Comparison of ENCODE assay signal across 9 cellular contexts in the genomic region with DNA sequence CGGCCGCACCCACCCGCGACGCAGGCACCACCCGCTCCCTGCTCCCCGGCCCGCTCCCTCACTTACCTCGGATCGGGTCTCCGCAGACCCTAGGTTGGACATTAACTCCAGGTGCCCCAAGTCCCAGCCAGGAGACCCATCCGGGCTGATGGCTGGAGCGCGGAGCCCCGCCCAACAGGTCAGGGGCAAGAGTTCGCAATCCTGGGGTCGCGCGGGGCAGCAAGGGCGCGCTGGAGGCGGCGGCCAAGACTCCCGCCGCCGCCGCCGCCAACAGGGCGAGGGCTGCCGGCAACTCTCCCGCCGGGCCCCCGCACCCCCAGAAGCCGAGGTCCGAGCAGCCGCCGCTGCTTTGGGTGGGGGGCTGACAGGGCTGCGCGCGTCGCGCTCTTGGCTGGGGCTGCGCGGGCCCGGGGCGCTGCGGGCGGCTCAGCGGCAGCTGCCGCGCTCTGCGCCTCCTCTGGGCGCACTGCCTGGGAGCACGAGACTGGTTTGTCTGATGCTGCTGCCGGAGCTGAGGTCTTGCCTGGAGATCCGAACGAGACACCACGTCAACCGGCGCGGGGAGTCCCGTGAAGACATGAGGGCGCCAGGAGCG. TPM values are rescaled to one million over a fixed set of nuclear protein-coding genes. Genes with fewer than 3 reads are reported as not detected.
A peak's percentile ranks its signal among the peaks of the same experiment; 100 is the strongest.
DNase-seq lines count a peak whose midpoint lies in the region; ATAC-seq and TF ChIP-seq lines count a peak whose summit lies in the region.
"Had no signal": no experiment of that assay in that cellular context is flagged by ENCODE, and none has a peak within 500 bp of the region (broad histone marks: within the 10 kb centered on the region; RNA-seq: fewer than 3 reads in every experiment).

No MANE protein-coding gene starts in this region.

- H3K27me3 ChIP-seq in IMR-90 (ENCODE audit: control insufficient read depth, insufficient read depth, low read length): peaks cover 16% of the 10 kb centered on the region; the same call in 1 of the 2 replicates
- peaks cover 8% of the 10 kb centered on the region for H3K27me3 ChIP-seq in ascending aorta
- peaks cover 99% of the 10 kb centered on the region for H3K27me3 ChIP-seq in iPS-18a (ENCODE audit: control insufficient read depth, insufficient read depth, low read length)
- H3K27me3 ChIP-seq in spleen (replicated peaks in 1 of 7): peaks cover 3 to 99% (median 82%) of the 10 kb centered on the region in 7 donors

- H3K14ac ChIP-seq in IMR-90 (replicated peaks; ENCODE audit: low read depth, low read length): no peak overlapping the region

- in situ Hi-C loops in IMR-90 (cut with MboI; ENCODE audit: low sequenced_read_pairs): loop anchor here (5.0 kb wide), 1 partner anchor 353 kb away; no protein-coding TSS in a partner anchor

- 0 out of 2 replicates have a peak, but pooled peaks have one; percentile 8 for TF ChIP-seq CTCF in IMR-90 (conservative IDR thresholded peaks at IDR 0.05; ENCODE audit: low read depth, low read length)
- TF ChIP-seq CTCF in ascending aorta (IDR thresholded peaks at IDR 0.05): no peak
- TF ChIP-seq CTCF in spleen (IDR thresholded peaks at IDR 0.05 in 8 of 11, conservative IDR thresholded peaks at IDR 0.05 in 3 of 11): no peak

- DNase-seq in COR-L47 (lab: John Stamatoyannopoulos, UW) (peak; percentile 23), IMR-90 (peak; percentile 73), ascending aorta (ENCODE audit: low spot score in 2 of 2) (no peak), spleen (no peak), immature natural killer cell (no peak), superior temporal gyrus (ENCODE audit: extremely low spot score) (no peak)

- TF ChIP-seq POLR2A in IMR-90 (IDR thresholded peaks at IDR 0.05; ENCODE audit: low read depth, low read length) (no peak), spleen (IDR thresholded peaks at IDR 0.05) (no peak)

- H2BK20ac ChIP-seq in IMR-90 (ENCODE audit: low read depth, low read length): no peak overlapping the region

- H3K9me3 ChIP-seq in IMR-90 (ENCODE audit: control insufficient read depth, insufficient read depth, low read length) (no peaks in the 10 kb centered on the region), ascending aorta (no peaks in the 10 kb centered on the region), iPS-18a (ENCODE audit: control insufficient read depth, low read depth, low read length) (no peaks in the 10 kb centered on the region), spleen (no peaks in the 10 kb centered on the region)

- peak overlapping the region; percentile 15 for H2AK9ac ChIP-seq in IMR-90 (replicated peaks; ENCODE audit: low read depth, low read length, poor library complexity)

- no TSS peak for BruUV-seq in IMR-90 (replicated peaks; lab: Mats Ljungman, UMichigan)

- CTCF ChIA-PET in IMR-90 (lab: Yijun Ruan, JAX): no interaction called here

- peaks cover 6 to 12% of the 10 kb centered on the region in 2 donors for H3K4me1 Mint-ChIP-seq in immature natural killer cell

- H3K18ac ChIP-seq in IMR-90 (ENCODE audit: low read depth, low read length): no peak overlapping the region

- H3K36me3 Mint-ChIP-seq in immature natural killer cell: peaks cover 0 to 4% (median 0%) of the 10 kb centered on the region in 3 donors

- H2AK5ac ChIP-seq in IMR-90 (ENCODE audit: low read depth, low read length): no peak overlapping the region

- WGBS in IMR-90 (ENCODE audit: extremely low coverage in 2 of 2, insufficient read length in 1 of 2), 2 experiments: 3% methylated on average over 41 of the region's 64 CpGs; no CpG with 5 or more reads in 1 of the 2 experiments
- 2 to 10% (median 5%) methylated on average over 12 to 64 of the region's 64 CpGs for WGBS in spleen, 5 donors

- H3K23ac ChIP-seq in IMR-90 (ENCODE audit: low read depth, low read length): no peak overlapping the region

- ATAC-seq in IMR-90 (ENCODE audit: low read depth) (peak; percentile 63), HG03159 (IDR thresholded peaks at IDR 0.05; ENCODE audit: unreplicated experiment) (no peak)

- dilution Hi-C loops in IMR-90 (cut with HindIII; ENCODE audit: low sequenced_read_pairs, unreplicated experiment): no loop called here

- no peak overlapping the region for H3K4me3 Mint-ChIP-seq in immature natural killer cell

- 0 out of 4 replicates have a peak, but pooled peaks cover 0 to 5% of the 10 kb centered on the region in 2 experiments for H3K79me1 ChIP-seq in IMR-90 (ENCODE audit: low read depth in 1 of 2, low read length in 2 of 2)

- H3K9ac ChIP-seq in IMR-90 (ENCODE audit: low read depth, low read length) (no peak overlapping the region; the same call in 1 of the 2 replicates), iPS-18a (ENCODE audit: low read length) (no peak overlapping the region)

- H3K9me1 ChIP-seq in IMR-90 (ENCODE audit: insufficient read depth, low read length): peaks cover 3% of the 10 kb centered on the region; the same call in 1 of the 2 replicates

- H2BK15ac ChIP-seq in IMR-90 (ENCODE audit: low read depth, low read length): no peak overlapping the region

- H3K56ac ChIP-seq in IMR-90 (ENCODE audit: extremely low read depth, insufficient read depth, low read length): no peak overlapping the region

- no peak overlapping the region for H4K5ac ChIP-seq in IMR-90 (ENCODE audit: low read depth, low read length)

- H2BK5ac ChIP-seq in IMR-90 (ENCODE audit: low read depth, low read length, poor library complexity, severe bottlenecking): no peak overlapping the region

- no peak overlapping the region for H4K91ac ChIP-seq in IMR-90 (ENCODE audit: insufficient read depth, low read depth, low read length)

- peak overlapping the region; percentile 86 for H2AFZ ChIP-seq in IMR-90 (replicated peaks; ENCODE audit: low read length, poor library complexity)

- POLR2A ChIA-PET in IMR-90 (lab: Charles Lee; ENCODE audit: unreplicated experiment): no interaction called here

- peak overlapping the region; percentile 53 for H3K4me3 ChIP-seq in IMR-90 (ENCODE audit: insufficient read depth, low read depth, low read length)
- peak overlapping the region; percentile 57 to 66 for H3K4me3 ChIP-seq in ascending aorta
- H3K4me3 ChIP-seq in iPS-18a (ENCODE audit: low read length): peak overlapping the region; percentile 51
- peak overlapping the region; percentile 23 to 61 (median 29) for H3K4me3 ChIP-seq in spleen

- peak; percentile 19; the same call in 1 of the 2 replicates for TF ChIP-seq RAD21 in IMR-90 (IDR thresholded peaks at IDR 0.05; ENCODE audit: low read length)

- H2BK120ac ChIP-seq in IMR-90 (ENCODE audit: low read depth, low read length): no peak overlapping the region

- no peak overlapping the region for H3K27ac Mint-ChIP-seq in immature natural killer cell

- H3K4me2 ChIP-seq in IMR-90 (ENCODE audit: low read depth, low read length): peak overlapping the region; percentile 87

- H3K4me1 ChIP-seq in IMR-90 (ENCODE audit: control insufficient read depth, insufficient read depth, low read length): peaks cover 5% of the 10 kb centered on the region
- peaks cover 0 to 32% of the 10 kb centered on the region in 2 donors for H3K4me1 ChIP-seq in ascending aorta
- peaks cover 32% of the 10 kb centered on the region for H3K4me1 ChIP-seq in iPS-18a (ENCODE audit: control insufficient read depth, low read depth, low read length)
- peaks cover 24 to 65% (median 51%) of the 10 kb centered on the region in 6 donors for H3K4me1 ChIP-seq in spleen

- H3K4ac ChIP-seq in IMR-90 (ENCODE audit: low read depth, low read length): no peak overlapping the region

- H3K27me3 Mint-ChIP-seq in immature natural killer cell (ENCODE audit: low read depth in 3 of 3): peaks cover 8 to 27% (median 11%) of the 10 kb centered on the region in 3 donors

- H3K27ac ChIP-seq in IMR-90 (ENCODE audit: insufficient read depth, low read length): no peak overlapping the region
- H3K27ac ChIP-seq in ascending aorta: no peak overlapping the region
- no peak overlapping the region for H3K27ac ChIP-seq in iPS-18a (ENCODE audit: low read length)
- H3K27ac ChIP-seq in spleen: no peak overlapping the region

- H3K9me3 Mint-ChIP-seq in immature natural killer cell: peaks cover 0 to 8% (median under 1%) of the 10 kb centered on the region in 6 donors

- no peaks in the 10 kb centered on the region for H3K36me3 ChIP-seq in IMR-90 (ENCODE audit: control insufficient read depth, insufficient read depth, low read length)
- no peaks in the 10 kb centered on the region for H3K36me3 ChIP-seq in ascending aorta
- H3K36me3 ChIP-seq in iPS-18a (ENCODE audit: control insufficient read depth, low read depth, low read length): no peaks in the 10 kb centered on the region
- no peaks in the 10 kb centered on the region for H3K36me3 ChIP-seq in spleen

- no peak overlapping the region for H4K8ac ChIP-seq in IMR-90 (ENCODE audit: low read depth in 2 of 2, low read length in 2 of 2)

- peaks cover 9% of the 10 kb centered on the region; the same call in 1 of the 2 replicates for H4K20me1 ChIP-seq in IMR-90 (ENCODE audit: insufficient read depth, low read length)

- intact Hi-C loops in IMR-90 (cut with micrococcal nuclease) (loop anchor here (5.0 to 10.0 kb wide), 3 partner anchors 67 to 225 kb away; no protein-coding TSS in a partner anchor), ascending aorta (cut with DNase I) (no loop called here), spleen (cut with DNase I; ENCODE audit: low total_unique reads) (no loop called here)

TF ChIP-seq in IMR-90, 13 proteins besides CTCF, POLR2A, EP300 and RAD21 (continues in another document):
- TF ChIP-seq RFX5 (IDR thresholded peaks at IDR 0.05; ENCODE audit: low read depth, low read length) (no peak), RCOR1 (IDR thresholded peaks at IDR 0.05; ENCODE audit: insufficient replicate concordance, low read length) (no peak), BHLHE40 (IDR thresholded peaks at IDR 0.05; ENCODE audit: low read depth, low read length) (peak; percentile 90), SMC3 (IDR thresholded peaks at IDR 0.05; ENCODE audit: low read depth, low read length) (no peak), MXI1 (IDR thresholded peaks at IDR 0.05; ENCODE audit: borderline replicate concordance, low read depth, low read length) (no peak), NFE2L2 (IDR thresholded peaks at IDR 0.05; ENCODE audit: low read depth, low read length) (no peak), FOS (IDR thresholded peaks at IDR 0.05; ENCODE audit: low read depth, low read length) (no peak), CEBPB (IDR thresholded peaks at IDR 0.05; ENCODE audit: low read depth, low read length) (no peak), MAZ (IDR thresholded peaks at IDR 0.05; ENCODE audit: borderline replicate concordance, low read depth, low read length) (peak; percentile 21; the same call in 1 of the 2 replicates)

RNA-seq across cellular contexts. Expression of a gene that starts 0.3 kb away (rescaled TPM):
- total RNA-seq in IMR-90 (2012; rRNA removed) (0.18 and 0.28 TPM in 2 replicates), ascending aorta (not detected), spleen (under 1 TPM in 5 of 7 donors, not detected in 2; 0.13 to 0.88 (median 0.58) TPM)
- polyA plus RNA-seq in IMR-90 (2012; rRNA removed) (0.82 and 0.85 TPM in 2 replicates), spleen (under 1 TPM; 0.02 to 0.06 (median 0.02) TPM), immature natural killer cell (not detected)
- 0.35 and 0.68 TPM in 2 replicates for polyA plus RNA-seq in IMR-90 (2012; cell fraction: cytosol; rRNA removed)
- 1.6 and 3.3 TPM in 2 replicates for polyA plus RNA-seq in IMR-90 (2012; cell fraction: nucleus; rRNA removed; ENCODE audit: low replicate concordance)
- total RNA-seq: dermis microvascular lymphatic vessel endothelial cell had no signal

Comparison
In these comparisons a context has a peak if more than half of its experiments do, and no peak if none do; other contexts are left out.
1. DNase-seq: peak in COR-L47 (single experiment) and IMR-90 (single experiment); none in ascending aorta (0 of 2), spleen (single experiment), immature natural killer cell (0 of 3) and superior temporal gyrus (single experiment).
2. Peak in every context shown above with its lines, with median percentiles within 50 percentile points of each other: H3K4me3 ChIP-seq.